Comparison of ENCODE assay signal across 8 cellular contexts in genomic region chr11:88016392-88017020, GRCh38.
A peak's percentile ranks its signal among the peaks of the same experiment; 100 is the strongest.
DNase-seq lines count a peak whose midpoint lies in the region; ATAC-seq and TF ChIP-seq lines count a peak whose summit lies in the region.

No MANE protein-coding gene starts in this region.

- H3K4me3 Mint-ChIP-seq in WTC11 = no peak overlapping the region

- H3K27me3 Mint-ChIP-seq in WTC11 (ENCODE audit: low read depth) = no peaks in the 10 kb centered on the region

- WGBS in lung, 2 donors = 39 to 47% methylated on average over 2 of the region's 2 CpGs

- DNase-seq in AML-193 (lab: John Stamatoyannopoulos, UW) = peak; percentile 73 to 80
- DNase-seq in NCI-H226 = peak; percentile 57
- peak; percentile 68 for DNase-seq in WTC11 (ENCODE audit: low spot score)
- DNase-seq in dedifferentiated amniotic fluid mesenchymal stem cell (ENCODE audit: extremely low spot score) = peak; percentile 90
- DNase-seq in lung (ENCODE audit: low spot score) = peak; percentile 71
- DNase-seq in stimulated activated CD8-positive, alpha-beta memory T cell treated with anti-CD3 and anti-CD28 coated beads, Interleukin-15, amount 100 ng/mL, for 48 hours (ENCODE audit: low read depth in 2 of 2) = peak; percentile 12 to 13

- H3K27me3 ChIP-seq in lung (ENCODE audit: control insufficient read depth, insufficient read depth) = no peaks in the 10 kb centered on the region

- POLR2A ChIA-PET in WTC11 (lab: Charles Lee) = interaction anchor here (0.5 kb wide), 1 partner anchor 320 kb away, joined by 5 read pairs; no protein-coding TSS in a partner anchor

- no peak overlapping the region for H3K27ac Mint-ChIP-seq in WTC11

- no peaks in the 10 kb centered on the region for H3K36me3 Mint-ChIP-seq in WTC11

- peaks cover 11% of the 10 kb centered on the region for H3K4me1 Mint-ChIP-seq in WTC11

- H3K36me3 ChIP-seq in lung (ENCODE audit: control insufficient read depth in 2 of 2, insufficient read depth in 2 of 2, low read length in 2 of 2) = no peaks in the 10 kb centered on the region

- TF ChIP-seq CTCF in WTC11 (IDR thresholded peaks at IDR 0.05) (peak; percentile 71), lung (IDR thresholded peaks at IDR 0.05; ENCODE audit: control extremely low read depth, extremely low read depth) (peak; percentile 54)

- ATAC-seq in GM18873 (IDR thresholded peaks at IDR 0.05; ENCODE audit: low FRiP score, unreplicated experiment) (peak; percentile 86), HG03196 (IDR thresholded peaks at IDR 0.05; ENCODE audit: unreplicated experiment) (peak; percentile 82), WTC11 (peak; percentile 90), lung (ENCODE audit: insufficient read depth, low FRiP score) (peak; percentile 88)

- CTCF ChIA-PET in WTC11 (lab: Charles Lee) = interaction anchor here (0.5 to 2.7 kb wide), 43 partner anchors 9 to 870 kb away, joined by 3 to 23 read pairs (median 3); partner anchors contain the start of gene CTSC

- no peaks in the 10 kb centered on the region for H3K9me3 ChIP-seq in lung (ENCODE audit: control insufficient read depth in 2 of 2, insufficient read depth in 1 of 2, low read length in 1 of 2)

- H3K4me1 ChIP-seq in lung (ENCODE audit: control insufficient read depth in 2 of 2, insufficient read depth in 2 of 2, low read length in 2 of 2) = no peaks in the 10 kb centered on the region

- H3K27ac ChIP-seq in lung (ENCODE audit: low read depth in 1 of 2, low read length in 1 of 2) = no peak overlapping the region

- H3K4me3 ChIP-seq in lung = no peak overlapping the region

- H3K9me3 Mint-ChIP-seq in WTC11 = no peaks in the 10 kb centered on the region

TF ChIP-seq in WTC11, 78 proteins besides CTCF, POLR2A, EP300 and RAD21:
- TF ChIP-seq ZNF263 (CRISPR knock-in tag; IDR thresholded peaks at IDR 0.05; ENCODE audit: low read depth) (no peak), ZNF512 (CRISPR knock-in tag; IDR thresholded peaks at IDR 0.05; ENCODE audit: borderline replicate concordance) (no peak), PRDM15 (CRISPR knock-in tag; IDR thresholded peaks at IDR 0.05) (no peak), CREM (CRISPR knock-in tag; IDR thresholded peaks at IDR 0.05) (no peak), TP53 (CRISPR knock-in tag; IDR thresholded peaks at IDR 0.05) (no peak), NFYB (CRISPR knock-in tag; conservative IDR thresholded peaks at IDR 0.05; ENCODE audit: low read depth) (no peak), NR2C2 (CRISPR knock-in tag; IDR thresholded peaks at IDR 0.05) (no peak), RORB (CRISPR knock-in tag; IDR thresholded peaks at IDR 0.05) (no peak), NFATC4 (CRISPR knock-in tag; IDR thresholded peaks at IDR 0.05) (no peak), JAZF1 (CRISPR knock-in tag; IDR thresholded peaks at IDR 0.05) (no peak), ZNF317 (CRISPR knock-in tag; IDR thresholded peaks at IDR 0.05; ENCODE audit: borderline replicate concordance, low read depth) (no peak), ZBTB43 (CRISPR knock-in tag; IDR thresholded peaks at IDR 0.05) (no peak), TEAD1 (CRISPR knock-in tag; IDR thresholded peaks at IDR 0.05) (no peak), FOXJ3 (CRISPR knock-in tag; IDR thresholded peaks at IDR 0.05; ENCODE audit: borderline replicate concordance) (no peak), ZNF232 (CRISPR knock-in tag; IDR thresholded peaks at IDR 0.05) (no peak), TEAD4 (CRISPR knock-in tag; IDR thresholded peaks at IDR 0.05) (no peak)
TF ChIP-seq in WTC11: peak in this region for 0.

Comparison
In these comparisons a context has a peak if more than half of its experiments do, and no peak if none do; other contexts are left out.
1. DNase-seq: peak in every context shown above with its lines; median percentile 90 in dedifferentiated amniotic fluid mesenchymal stem cell; 76 in AML-193; 71 in lung; 68 in WTC11; 57 in NCI-H226; 12 in stimulated activated CD8-positive, alpha-beta memory T cell treated with anti-CD3 and anti-CD28 coated beads, Interleukin-15, amount 100 ng/mL, for 48 hours.